ENCODE assay signal across 8 cellular contexts in genomic region chr5:157994906-157995519, GRCh38.
DNase-seq lines count a peak whose midpoint lies in the region; ATAC-seq, FAIRE-seq and TF ChIP-seq lines count a peak whose summit lies in the region.

No MANE protein-coding gene starts in this region.

- peaks cover 7% of the 10 kb centered on the region for H3K27me3 ChIP-seq in CD8-positive, alpha-beta T cell (ENCODE audit: insufficient read depth, low read length)
- H3K27me3 ChIP-seq in ovary (no peaks in the 10 kb centered on the region), aorta (ENCODE audit: control insufficient read depth in 1 of 2, insufficient read depth in 2 of 2, low read length in 1 of 2) (no peaks in the 10 kb centered on the region)

- WGBS in ovary, 3 donors = 30 to 37% (median 31%) methylated on average over 8 of the region's 8 CpGs
- 17 to 21% methylated on average over 8 of the region's 8 CpGs for WGBS in aorta, 2 donors

- H3K27ac ChIP-seq in CD8-positive, alpha-beta T cell (ENCODE audit: low read depth, low read length) = no peak overlapping the region
- H3K27ac ChIP-seq in RWPE1 (no peak overlapping the region), ovary (no peak overlapping the region), aorta (ENCODE audit: low read depth in 1 of 2, low read length in 2 of 2) (no peak overlapping the region)

- CTCF ChIA-PET in CD8-positive, alpha-beta T cell (lab: Charles Lee) = interaction anchor here (0.6 to 2.6 kb wide), 14 partner anchors 12 to 234 kb away, joined by 3 to 17 read pairs (median 4); no protein-coding TSS in a partner anchor
- CTCF ChIA-PET in RWPE1 (lab: Yijun Ruan, JAX) = interaction anchor here (0.5 to 1.5 kb wide), 20 partner anchors 13 to 711 kb away, joined by 3 to 9 read pairs (median 3); no protein-coding TSS in a partner anchor
- CTCF ChIA-PET in activated naive CD4-positive, alpha-beta T cell treated with anti-CD3 and anti-CD28 coated beads for 36 hours (lab: Charles Lee) = interaction anchor here (0.5 to 2.2 kb wide), 16 partner anchors 25 to 469 kb away, joined by 3 to 18 read pairs (median 6); no protein-coding TSS in a partner anchor

- H3K9me3 ChIP-seq in CD8-positive, alpha-beta T cell (ENCODE audit: low read length) = no peaks in the 10 kb centered on the region
- H3K9me3 ChIP-seq in ovary = no peaks in the 10 kb centered on the region
- no peaks in the 10 kb centered on the region for H3K9me3 ChIP-seq in aorta (ENCODE audit: control insufficient read depth, low read length)

- no peaks in the 10 kb centered on the region for H3K9me3 Mint-ChIP-seq in CD8-positive, alpha-beta T cell
- no peaks in the 10 kb centered on the region for H3K9me3 Mint-ChIP-seq in activated naive CD4-positive, alpha-beta T cell treated with anti-CD3 and anti-CD28 coated beads for 36 hours

- H3K4me1 Mint-ChIP-seq in CD8-positive, alpha-beta T cell (ENCODE audit: low read depth) = peaks cover 15% of the 10 kb centered on the region
- H3K4me1 Mint-ChIP-seq in activated naive CD4-positive, alpha-beta T cell treated with anti-CD3 and anti-CD28 coated beads for 36 hours (ENCODE audit: low read depth) = peaks cover 11% of the 10 kb centered on the region

- H3K4me1 ChIP-seq in CD8-positive, alpha-beta T cell (ENCODE audit: insufficient read depth, low read length) = peaks cover 15% of the 10 kb centered on the region
- H3K4me1 ChIP-seq in ovary (ENCODE audit: insufficient read depth) (no peaks in the 10 kb centered on the region), aorta (ENCODE audit: control insufficient read depth in 1 of 2, insufficient read depth in 2 of 2, low read length in 2 of 2) (no peaks in the 10 kb centered on the region)

- H3K27me3 Mint-ChIP-seq in CD8-positive, alpha-beta T cell (ENCODE audit: low read depth) = peaks cover 31% of the 10 kb centered on the region
- peaks cover 22% of the 10 kb centered on the region for H3K27me3 Mint-ChIP-seq in activated naive CD4-positive, alpha-beta T cell treated with anti-CD3 and anti-CD28 coated beads for 36 hours (ENCODE audit: low read depth)

- H3K4me3 Mint-ChIP-seq in CD8-positive, alpha-beta T cell = no peak overlapping the region
- no peak overlapping the region for H3K4me3 Mint-ChIP-seq in activated naive CD4-positive, alpha-beta T cell treated with anti-CD3 and anti-CD28 coated beads for 36 hours

- POLR2A ChIA-PET in CD8-positive, alpha-beta T cell (lab: Charles Lee) = no interaction called here
- POLR2A ChIA-PET in RWPE1 (lab: Yijun Ruan, JAX; ENCODE audit: low non-redundant PET) = no interaction called here

- DNase-seq in CD8-positive, alpha-beta T cell = peak in 5 of 7 experiments; percentile 13 to 64 (median 26)
- peak; percentile 80 for DNase-seq in HTR-8/SVneo (ENCODE audit: insufficient read length, low spot score)
- DNase-seq in RWPE1 (ENCODE audit: low spot score) = peak; percentile 80
- peak; percentile 64 for DNase-seq in activated naive CD4-positive, alpha-beta T cell treated with anti-CD3 and anti-CD28 coated beads for 36 hours
- peak; percentile 57 for DNase-seq in globus pallidus (ENCODE audit: low spot score)
- peak; percentile 25 to 70 (median 51) for DNase-seq in ovary
- DNase-seq in aorta = peak; percentile 72 to 83

- no peak for TF ChIP-seq EP300 in ovary (IDR thresholded peaks at IDR 0.05)

- H3K36me3 ChIP-seq in CD8-positive, alpha-beta T cell (ENCODE audit: insufficient read depth, low read length) = no peaks in the 10 kb centered on the region
- H3K36me3 ChIP-seq in ovary (no peaks in the 10 kb centered on the region), aorta (ENCODE audit: control insufficient read depth in 1 of 2, insufficient read depth in 2 of 2, low read length in 1 of 2) (no peaks in the 10 kb centered on the region)

- no peak overlapping the region for H3K27ac Mint-ChIP-seq in CD8-positive, alpha-beta T cell
- no peak overlapping the region for H3K27ac Mint-ChIP-seq in activated naive CD4-positive, alpha-beta T cell treated with anti-CD3 and anti-CD28 coated beads for 36 hours

- intact Hi-C loops in CD8-positive, alpha-beta T cell (cut with DNase I, micrococcal nuclease) = loop anchor here (1.0 to 5.0 kb wide), 3 partner anchors 179 to 233 kb away; no protein-coding TSS in a partner anchor
- intact Hi-C loops in activated naive CD4-positive, alpha-beta T cell treated with anti-CD3 and anti-CD28 coated beads for 36 hours (cut with micrococcal nuclease) = loop anchor here (1.0 kb wide), 3 partner anchors 140 to 233 kb away; no protein-coding TSS in a partner anchor
- intact Hi-C loops in ovary (cut with DNase I) = loop anchor here in 1 of 4 donors (10.0 kb wide), 1 partner anchor 180 kb away; no protein-coding TSS in a partner anchor
- intact Hi-C loops in aorta (cut with DNase I) = loop anchor here (2.0 to 10.0 kb wide), 4 partner anchors 138 to 178 kb away; partner anchors contain the start of gene CLINT1 (in 2 of the 2)

- H3K36me3 Mint-ChIP-seq in CD8-positive, alpha-beta T cell = no peaks in the 10 kb centered on the region
- no peaks in the 10 kb centered on the region for H3K36me3 Mint-ChIP-seq in activated naive CD4-positive, alpha-beta T cell treated with anti-CD3 and anti-CD28 coated beads for 36 hours (ENCODE audit: low read depth)

- peak; percentile 64 for FAIRE-seq in HTR-8/SVneo (lab: Jason Lieb, UNC)

- ATAC-seq in CD8-positive, alpha-beta T cell = peak; percentile 71
- ATAC-seq in GM19455 (IDR thresholded peaks at IDR 0.05; ENCODE audit: unreplicated experiment) (peak; percentile 92), aorta (ENCODE audit: low FRiP score) (peak; percentile 93)

- peak; percentile 50 for TF ChIP-seq CTCF in CD8-positive, alpha-beta T cell (IDR thresholded peaks at IDR 0.05)
- TF ChIP-seq CTCF in RWPE1 (conservative IDR thresholded peaks at IDR 0.05; ENCODE audit: low read depth) (peak; percentile 61), ovary (IDR thresholded peaks at IDR 0.05) (peak in 1 of 3 donors; percentile 23)

- no peak overlapping the region for H3K4me3 ChIP-seq in CD8-positive, alpha-beta T cell (ENCODE audit: low read depth, low read length)
- H3K4me3 ChIP-seq in ovary = no peak overlapping the region
- H3K4me3 ChIP-seq in aorta (ENCODE audit: low read length in 2 of 2) = no peak overlapping the region

- TF ChIP-seq POLR2A in ovary (IDR thresholded peaks at IDR 0.05) = no peak

Comparison
In these comparisons a context has a peak if more than half of its experiments do, and no peak if none do; other contexts are left out.
1. DNase-seq: peak in every context shown above with its lines; median percentile 80 in HTR-8/SVneo; 80 in RWPE1; 78 in aorta; 64 in activated naive CD4-positive, alpha-beta T cell treated with anti-CD3 and anti-CD28 coated beads for 36 hours; 57 in globus pallidus; 51 in ovary; 26 in CD8-positive, alpha-beta T cell.